29 cellular contexts compared by ENCODE assay signal in the genomic region with DNA sequence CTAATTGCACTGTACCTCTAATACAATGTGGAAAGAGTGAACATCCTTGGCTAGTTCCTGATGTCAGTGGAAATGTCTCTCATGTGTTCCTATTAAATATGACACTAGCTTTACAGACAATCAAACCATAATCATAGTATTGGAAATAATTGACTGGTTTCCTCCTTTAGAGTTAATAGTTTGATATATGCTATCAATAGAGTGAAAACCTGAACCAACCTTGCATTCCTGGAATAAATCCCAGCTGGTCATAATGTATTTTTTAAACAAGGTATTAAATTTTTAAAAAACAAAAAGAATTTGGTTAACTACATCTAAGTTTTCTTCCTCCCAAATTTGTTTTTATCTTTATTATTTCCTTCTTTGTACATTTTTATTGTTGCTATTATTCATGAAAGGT.
"Had no signal": no experiment of that assay in that cellular context is flagged by ENCODE, and none has a peak within 500 bp of the region (broad histone marks: within the 10 kb centered on the region; RNA-seq: fewer than 3 reads in every experiment).

No MANE protein-coding gene starts in this region.

- H3K4me3 Mint-ChIP-seq: activated CD4-positive, alpha-beta T cell treated with anti-CD3 and anti-CD28 coated beads for 36 hours; activated CD4-positive, alpha-beta T cell treated with anti-CD3 and anti-CD28 coated beads, Interleukin-2, amount 10 ng/mL, durations not matched to agents 24 days and 14 days; activated naive CD4-positive, alpha-beta T cell treated with anti-CD3 and anti-CD28 coated beads, Interleukin-2, amount 10 ng/mL, durations not matched to agents 7 days and 5 days; activated T-cell treated with anti-CD3 and anti-CD28 coated beads, Interleukin-2, amount 50 U/mL, for 24 hours; activated T-helper 1 cell treated with anti-CD3 and anti-CD28 coated beads, Interleukin-12 subunit alpha, Interleukin-12 subunit beta, Interleukin-2, Interleukin-4 antibody, amounts not matched to agents 30 ng/mL and 10 ng/mL and 1 ng/mL, durations not matched to agents 14 hours and 24 hours and 36 hours had no signal

- H3K9me3 Mint-ChIP-seq: activated CD4-positive, alpha-beta T cell treated with anti-CD3 and anti-CD28 coated beads, Interleukin-2, amount 10 ng/mL, durations not matched to agents 24 days and 14 days had no signal

- H3K27ac Mint-ChIP-seq: activated CD4-positive, alpha-beta T cell treated with anti-CD3 and anti-CD28 coated beads for 36 hours; activated naive CD4-positive, alpha-beta T cell treated with anti-CD3 and anti-CD28 coated beads, Interleukin-2, amount 10 ng/mL, durations not matched to agents 7 days and 5 days; activated naive CD4-positive, alpha-beta T cell treated with anti-CD3 and anti-CD28 coated beads, Interleukin-2, amount 50 U/mL, for 72 hours had no signal

- H3K4me1 ChIP-seq: colonic mucosa had no signal

- H3K4me3 ChIP-seq: adrenal gland, body of pancreas, cardiac muscle cell, colonic mucosa, esophagus squamous epithelium had no signal

- ATAC-seq: body of pancreas had no signal

- H3K9me3 ChIP-seq: adrenal gland, body of pancreas, colonic mucosa, esophagus squamous epithelium had no signal

- H3K36me3 ChIP-seq: adrenal gland, colonic mucosa had no signal

- H3K27me3 ChIP-seq: adrenal gland, body of pancreas, cardiac muscle cell, colonic mucosa, esophagus squamous epithelium had no signal

- DNase-seq: activated CD4-positive, alpha-beta T cell treated with anti-CD3 and anti-CD28 coated beads for 36 hours; activated CD4-positive, alpha-beta T cell treated with anti-CD3 and anti-CD28 coated beads, Interleukin-2, amount 10 ng/mL, durations not matched to agents 24 days and 14 days; activated CD4-positive, CD25-positive, alpha-beta regulatory T cell; activated CD4-positive, CD25-positive, alpha-beta regulatory T cell treated with anti-CD3 and anti-CD28 coated beads, Interleukin-2, amount 50 U/mL, for 72 hours; activated CD8-positive, alpha-beta memory T cell treated with anti-CD3 and anti-CD28 coated beads, Interleukin-2, amount 50 U/mL, for 48 hours; activated gamma-delta T cell; activated naive CD4-positive, alpha-beta T cell; activated naive CD4-positive, alpha-beta T cell treated with anti-CD3 and anti-CD28 coated beads, Interleukin-2, amount 10 ng/mL, durations not matched to agents 7 days and 5 days; activated T-cell treated with anti-CD3 and anti-CD28 coated beads for 4 hours; activated T-cell treated with anti-CD3 and anti-CD28 coated beads, Interleukin-2, amount 50 U/mL, for 24 hours; adrenal gland; amygdala; aorta; body of pancreas; central memory CD4-positive, alpha-beta T cell; cerebellar nuclear complex; colonic mucosa; effector CD8-positive, alpha-beta T cell; esophagus squamous epithelium; head of caudate nucleus; hippocampal formation; T-helper 2 cell had no signal

- H3K27me3 Mint-ChIP-seq: activated CD4-positive, alpha-beta memory T cell treated with anti-CD3 and anti-CD28 coated beads for 36 hours; activated CD4-positive, alpha-beta T cell treated with anti-CD3 and anti-CD28 coated beads for 36 hours; activated CD4-positive, alpha-beta T cell treated with anti-CD3 and anti-CD28 coated beads, Interleukin-2, amount 10 ng/mL, durations not matched to agents 24 days and 14 days; activated naive CD4-positive, alpha-beta T cell treated with anti-CD3 and anti-CD28 coated beads, Interleukin-2, amount 10 ng/mL, durations not matched to agents 7 days and 5 days; activated T-cell treated with anti-CD3 and anti-CD28 coated beads, Interleukin-2, amount 50 U/mL, for 24 hours had no signal

- H3K27ac ChIP-seq: adrenal gland, body of pancreas, cardiac muscle cell, colonic mucosa, esophagus squamous epithelium had no signal

- FAIRE-seq: endometrium, endothelial cell of umbilical vein, frontal cortex had no signal
